In genomic region chr4:3009422-3009821, GRCh38 we compare ENCODE assay signal across 1 cellular context.
TF ChIP-seq lines count a peak whose summit lies in the region.

No MANE protein-coding gene starts in this region.

TF ChIP-seq in HCT116, 20 proteins besides CTCF, POLR2A, EP300 and RAD21:
- TF ChIP-seq EZH2phosphoT487 (IDR thresholded peaks at IDR 0.05; ENCODE audit: borderline replicate concordance) (no peak), FOSL1 (IDR thresholded peaks at IDR 0.05; ENCODE audit: low read depth) (no peak), MAX (IDR thresholded peaks at IDR 0.05) (no peak), ZFX (IDR thresholded peaks at IDR 0.05) (no peak), POLR2AphosphoS5 (IDR thresholded peaks at IDR 0.05; ENCODE audit: low read depth, low read length) (no peak)
- TF ChIP-seq, protein P1, sequence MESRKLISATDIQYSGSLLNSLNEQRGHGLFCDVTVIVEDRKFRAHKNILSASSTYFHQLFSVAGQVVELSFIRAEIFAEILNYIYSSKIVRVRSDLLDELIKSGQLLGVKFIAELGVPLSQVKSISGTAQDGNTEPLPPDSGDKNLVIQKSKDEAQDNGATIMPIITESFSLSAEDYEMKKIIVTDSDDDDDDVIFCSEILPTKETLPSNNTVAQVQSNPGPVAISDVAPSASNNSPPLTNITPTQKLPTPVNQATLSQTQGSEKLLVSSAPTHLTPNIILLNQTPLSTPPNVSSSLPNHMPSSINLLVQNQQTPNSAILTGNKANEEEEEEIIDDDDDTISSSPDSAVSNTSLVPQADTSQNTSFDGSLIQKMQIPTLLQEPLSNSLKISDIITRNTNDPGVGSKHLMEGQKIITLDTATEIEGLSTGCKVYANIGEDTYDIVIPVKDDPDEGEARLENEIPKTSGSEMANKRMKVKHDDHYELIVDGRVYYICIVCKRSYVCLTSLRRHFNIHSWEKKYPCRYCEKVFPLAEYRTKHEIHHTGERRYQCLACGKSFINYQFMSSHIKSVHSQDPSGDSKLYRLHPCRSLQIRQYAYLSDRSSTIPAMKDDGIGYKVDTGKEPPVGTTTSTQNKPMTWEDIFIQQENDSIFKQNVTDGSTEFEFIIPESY (IDR thresholded peaks at IDR 0.05; ENCODE audit: extremely low read depth, insufficient replicate concordance, low read length), result no peak
